In the genomic region with DNA sequence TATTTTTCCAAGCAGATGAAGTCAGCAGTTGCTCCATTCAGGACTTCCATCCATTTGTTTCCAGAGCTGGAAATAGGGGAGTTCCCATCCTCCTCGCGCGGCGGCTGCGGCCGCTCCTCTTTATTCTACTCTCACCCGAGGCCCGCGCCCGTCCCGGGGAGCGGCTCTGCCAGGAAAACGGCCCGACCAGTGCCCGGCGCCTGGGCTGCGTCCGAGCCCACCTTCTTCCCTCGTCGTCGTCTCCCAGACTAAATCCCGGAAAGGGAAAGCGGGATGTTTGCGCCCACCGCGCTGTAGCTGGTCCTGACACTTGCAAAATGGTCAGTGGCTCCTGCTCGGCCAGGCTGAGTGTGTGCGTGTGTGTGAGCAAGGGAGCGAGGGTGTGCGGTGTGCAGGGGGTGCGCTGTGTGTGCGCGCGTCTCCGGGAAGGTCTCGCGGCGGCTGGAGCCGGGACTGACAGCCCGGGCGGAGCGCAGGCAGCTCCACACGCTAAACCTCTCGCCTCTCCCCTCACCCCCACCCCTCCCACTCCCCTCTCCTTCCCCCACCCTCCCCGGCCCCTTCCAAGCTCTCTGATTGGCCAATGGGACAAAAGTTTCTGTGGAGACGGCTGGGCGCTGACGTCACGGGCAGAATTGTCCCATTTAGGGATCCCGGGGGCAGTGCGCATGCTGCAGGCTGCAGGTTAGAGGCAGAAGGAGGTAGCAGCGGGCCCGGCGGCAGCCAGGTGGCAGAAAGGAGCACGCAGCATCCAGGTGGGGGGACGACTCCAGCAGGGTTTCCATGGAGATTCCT, we compare ENCODE assay signal across 8 cellular contexts. TPM values are rescaled to one million over a fixed set of nuclear protein-coding genes. Genes with fewer than 3 reads are reported as not detected.
DNase-seq lines count a peak whose midpoint lies in the region; ATAC-seq and TF ChIP-seq lines count a peak whose summit lies in the region.

A gene with protein sequence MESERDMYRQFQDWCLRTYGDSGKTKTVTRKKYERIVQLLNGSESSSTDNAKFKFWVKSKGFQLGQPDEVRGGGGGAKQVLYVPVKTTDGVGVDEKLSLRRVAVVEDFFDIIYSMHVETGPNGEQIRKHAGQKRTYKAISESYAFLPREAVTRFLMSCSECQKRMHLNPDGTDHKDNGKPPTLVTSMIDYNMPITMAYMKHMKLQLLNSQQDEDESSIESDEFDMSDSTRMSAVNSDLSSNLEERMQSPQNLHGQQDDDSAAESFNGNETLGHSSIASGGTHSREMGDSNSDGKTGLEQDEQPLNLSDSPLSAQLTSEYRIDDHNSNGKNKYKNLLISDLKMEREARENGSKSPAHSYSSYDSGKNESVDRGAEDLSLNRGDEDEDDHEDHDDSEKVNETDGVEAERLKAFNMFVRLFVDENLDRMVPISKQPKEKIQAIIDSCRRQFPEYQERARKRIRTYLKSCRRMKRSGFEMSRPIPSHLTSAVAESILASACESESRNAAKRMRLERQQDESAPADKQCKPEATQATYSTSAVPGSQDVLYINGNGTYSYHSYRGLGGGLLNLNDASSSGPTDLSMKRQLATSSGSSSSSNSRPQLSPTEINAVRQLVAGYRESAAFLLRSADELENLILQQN (minus strand): TSS at position 491 of the 795 bp plus-strand sequence. CDS start 1,660 bp downstream, outside the sequence.

- H3K4me2 ChIP-seq in KMS-11 (peak within 1 kb of the TSS; percentile 40; the same call in 1 of the 2 replicates), parathyroid adenoma (ENCODE audit: low read length) (peak within 1 kb of the TSS; percentile 90)

- no peaks in the 10 kb centered on the region for H4K20me1 ChIP-seq in KMS-11 (ENCODE audit: insufficient read depth)

- WGBS in heart right ventricle, 2 donors: 0 to 2% methylated on average over 47 to 56 of the region's 56 CpGs

- H3K9ac ChIP-seq in KMS-11: no peak within 1 kb of the TSS; the same call in 1 of the 2 replicates
- H3K9ac ChIP-seq in parathyroid adenoma: no peak within 1 kb of the TSS

- H3K79me2 ChIP-seq in KMS-11 (ENCODE audit: insufficient read depth, low read depth) (no peaks in the 10 kb centered on the region), parathyroid adenoma (no peaks in the 10 kb centered on the region)

- TF ChIP-seq CTCF in KMS-11 (conservative IDR thresholded peaks at IDR 0.05; ENCODE audit: low read depth, low read length) (peak; percentile 42), heart right ventricle (IDR thresholded peaks at IDR 0.05) (peak in 4 of 9 donors; percentile 13 to 41 (median 27)), parathyroid adenoma (IDR thresholded peaks at IDR 0.05) (no peak)

- H3K4me1 ChIP-seq in KMS-11 (ENCODE audit: low read depth, poor library complexity, severe bottlenecking) (no peaks in the 10 kb centered on the region), heart right ventricle (peaks cover 8 to 36% (median 30%) of the 10 kb centered on the region in 9 donors), parathyroid adenoma (no peaks in the 10 kb centered on the region)

- no peak within 1 kb of the TSS for H3K4me3 ChIP-seq in KMS-11 (IDR thresholded peaks at IDR 0.05; ENCODE audit: insufficient read depth, low read depth, low read length)
- peak within 1 kb of the TSS in 9 of 10 donors; percentile 31 to 56 (median 47) for H3K4me3 ChIP-seq in heart right ventricle
- peak within 1 kb of the TSS; percentile 54 for H3K4me3 ChIP-seq in parathyroid adenoma (ENCODE audit: low read depth, low read length)

- H3K9me3 ChIP-seq in heart right ventricle (no peaks in the 10 kb centered on the region), parathyroid adenoma (ENCODE audit: control insufficient read depth, low read length) (no peaks in the 10 kb centered on the region)

- H2AFZ ChIP-seq in KMS-11 (ENCODE audit: low read depth): peak within 1 kb of the TSS; percentile 76
- H2AFZ ChIP-seq in parathyroid adenoma: peak within 1 kb of the TSS; percentile 17

- intact Hi-C loops in heart right ventricle (cut with DNase I): no loop called here

- no peaks in the 10 kb centered on the region for H3K36me3 ChIP-seq in KMS-11 (ENCODE audit: insufficient read depth)
- H3K36me3 ChIP-seq in heart right ventricle: no peaks in the 10 kb centered on the region
- no peaks in the 10 kb centered on the region for H3K36me3 ChIP-seq in parathyroid adenoma (ENCODE audit: control insufficient read depth, insufficient read depth, low read length)

- no peak within 1 kb of the TSS for H3K27ac ChIP-seq in KMS-11
- H3K27ac ChIP-seq in heart right ventricle: no peak within 1 kb of the TSS
- no peak within 1 kb of the TSS for H3K27ac ChIP-seq in parathyroid adenoma

- H3K27me3 ChIP-seq in KMS-11 (ENCODE audit: insufficient read depth, low read depth) (no peaks in the 10 kb centered on the region), heart right ventricle (peaks cover 0 to 96% (median 78%) of the 10 kb centered on the region in 7 donors), parathyroid adenoma (ENCODE audit: control insufficient read depth, insufficient read depth, low read length) (no peaks in the 10 kb centered on the region)

- ATAC-seq in heart right ventricle (peak; percentile 20 to 74 (median 53)), GM21717 (IDR thresholded peaks at IDR 0.05; ENCODE audit: unreplicated experiment) (no peak), HG03571 (IDR thresholded peaks at IDR 0.05; ENCODE audit: unreplicated experiment) (no peak), GM21360 (IDR thresholded peaks at IDR 0.05; ENCODE audit: unreplicated experiment) (no peak)

- DNase-seq in AG08396 (ENCODE audit: low spot score) (peak; percentile 21), SW 1271 (lab: John Stamatoyannopoulos, UW) (peak; percentile 65 to 78), heart right ventricle (peak; percentile 10 to 16)

RNA-seq across cellular contexts. Expression of the gene that starts here (rescaled TPM):
- total RNA-seq in heart right ventricle: under 1 TPM in 5 of 10 donors, not detected in 5; 0.38 to 0.73 (median 0.41) TPM
- polyA plus RNA-seq in heart right ventricle: under 1 TPM in 1 of 2 donors, not detected in 1; 0.03 TPM

Comparison
In these comparisons a context has a peak if more than half of its experiments do, and no peak if none do; other contexts are left out.
1. Peak in DNase-seq, ATAC-seq and H3K4me3 ChIP-seq in heart right ventricle; RNA of the gene not detected or under 1 TPM.
2. DNase-seq: peak in every context shown above with its lines; median percentile 72 in SW 1271; 21 in AG08396; 13 in heart right ventricle.